28 cellular contexts compared by ENCODE assay signal in genomic region chr12:67318786-67319185, GRCh38.
"Had no signal": no experiment of that assay in that cellular context is flagged by ENCODE, and none has a peak within 500 bp of the region (broad histone marks: within the 10 kb centered on the region; RNA-seq: fewer than 3 reads in every experiment).

No MANE protein-coding gene starts in this region.

- H3K4me3 ChIP-seq: colonic mucosa, esophagus squamous epithelium, pancreas, psoas muscle, right atrium auricular region, testis, transverse colon had no signal

- H3K4me3 Mint-ChIP-seq: activated naive CD8-positive, alpha-beta T cell treated with anti-CD3 and anti-CD28 coated beads, Interleukin-2, amount 10 ng/mL, durations not matched to agents 7 days and 5 days; activated T-cell treated with anti-CD3 and anti-CD28 coated beads, Interleukin-2, amount 50 U/mL, for 4 hours; naive thymus-derived CD4-positive, alpha-beta T cell; T-helper 1 cell treated with Interleukin-12 subunit alpha and Interleukin-12 subunit beta and Interleukin-4 antibody, amounts not matched to agents 30 μg/mL and 1 μg/mL, for 36 hours had no signal

- H3K27ac Mint-ChIP-seq: activated naive CD8-positive, alpha-beta T cell treated with anti-CD3 and anti-CD28 coated beads, Interleukin-2, amount 10 ng/mL, durations not matched to agents 7 days and 5 days; T-helper 1 cell treated with Interleukin-12 subunit alpha and Interleukin-12 subunit beta and Interleukin-4 antibody, amounts not matched to agents 30 μg/mL and 1 μg/mL, for 36 hours had no signal

- H3K36me3 ChIP-seq: colonic mucosa had no signal

- DNase-seq: activated CD4-positive, alpha-beta T cell treated with anti-CD3 and anti-CD28 coated beads for 48 hours; activated CD4-positive, alpha-beta T cell treated with anti-CD3 and anti-CD28 coated beads, Interleukin-2, amount 50 U/mL, for 48 hours; activated CD8-positive, alpha-beta memory T cell treated with anti-CD3 and anti-CD28 coated beads, Interleukin-2, amount 50 U/mL, for 48 hours; activated naive CD4-positive, alpha-beta T cell; activated naive CD8-positive, alpha-beta T cell treated with anti-CD3 and anti-CD28 coated beads, Interleukin-2, amount 10 ng/mL, durations not matched to agents 7 days and 5 days; activated T-cell treated with anti-CD3 and anti-CD28 coated beads, Interleukin-2, amount 50 U/mL, for 4 hours; amniotic stem cell; colonic mucosa; effector CD8-positive, alpha-beta T cell; esophagus squamous epithelium; foreskin melanocyte; left ventricle myocardium superior; midbrain; naive thymus-derived CD4-positive, alpha-beta T cell; pancreas; psoas muscle; stimulated activated CD4-positive, alpha-beta T cell treated with anti-CD3 and anti-CD28 coated beads, Interleukin-15, amount 100 ng/mL, for 24 hours; stimulated activated CD4-positive, alpha-beta T cell treated with anti-CD3 and anti-CD28 coated beads, Interleukin-2, amount 100 ng/mL, for 24 hours; stimulated activated naive CD4-positive, alpha-beta T cell treated with Interleukin-2 at 50 U/mL for 16 hours; SW 1271; T1000; testis; transverse colon; WERI-Rb-1 had no signal

- H3K27ac ChIP-seq: colonic mucosa, epithelial cell of prostate, esophagus squamous epithelium, pancreas, psoas muscle, right atrium auricular region, testis, transverse colon, WERI-Rb-1 had no signal

- H3K27me3 ChIP-seq: colonic mucosa, esophagus squamous epithelium, pancreas, right atrium auricular region, testis, transverse colon had no signal

- H3K9me3 Mint-ChIP-seq: T-helper 1 cell treated with Interleukin-12 subunit alpha and Interleukin-12 subunit beta and Interleukin-4 antibody, amounts not matched to agents 30 μg/mL and 1 μg/mL, for 36 hours had no signal

- H3K4me1 Mint-ChIP-seq: activated naive CD8-positive, alpha-beta T cell treated with anti-CD3 and anti-CD28 coated beads, Interleukin-2, amount 10 ng/mL, durations not matched to agents 7 days and 5 days had no signal

- ATAC-seq: activated CD4-positive, CD25-positive, alpha-beta regulatory T cell treated with anti-CD3 and anti-CD28 coated beads, Interleukin-2, amount 50 U/mL, for 24 hours; activated T-cell treated with anti-CD3 and anti-CD28 coated beads, Interleukin-2, amount 50 U/mL, for 4 hours; left ventricle myocardium superior; naive thymus-derived CD4-positive, alpha-beta T cell; pancreas; psoas muscle had no signal

- H3K4me1 ChIP-seq: colonic mucosa, esophagus squamous epithelium, pancreas, right atrium auricular region, testis, transverse colon had no signal

- H3K27me3 Mint-ChIP-seq: activated naive CD8-positive, alpha-beta T cell treated with anti-CD3 and anti-CD28 coated beads, Interleukin-2, amount 10 ng/mL, durations not matched to agents 7 days and 5 days; naive thymus-derived CD4-positive, alpha-beta T cell had no signal

- H3K9me3 ChIP-seq: colonic mucosa, pancreas, psoas muscle, right atrium auricular region, testis, transverse colon had no signal
